8 cellular contexts compared by ENCODE assay signal in genomic region chr1:34275150-34275549, GRCh38.
"Had no signal": no experiment of that assay in that cellular context is flagged by ENCODE, and none has a peak within 500 bp of the region (broad histone marks: within the 10 kb centered on the region; RNA-seq: fewer than 3 reads in every experiment).

No MANE protein-coding gene starts in this region.

- H3K27ac ChIP-seq: GM23248, HL-60 had no signal

- H3K9me3 ChIP-seq: HAP-1 had no signal

- H3K36me3 ChIP-seq: HAP-1 had no signal

- DNase-seq: GM23248, GOT3, H7, HFFc6, KG1 had no signal

- H3K4me1 ChIP-seq: HAP-1 had no signal

- ATAC-seq: HCT116 had no signal

- H2AFZ ChIP-seq: GM23248 had no signal

- H3K9ac ChIP-seq: GM23248 had no signal

- H3K4me3 ChIP-seq: GM23248, HAP-1 had no signal
